Comparison of ENCODE assay signal across 8 cellular contexts in genomic region chr22:50191041-50191740, GRCh38. TPM values are rescaled to one million over a fixed set of nuclear protein-coding genes. Genes with fewer than 3 reads are reported as not detected.
DNase-seq lines count a peak whose midpoint lies in the region; ATAC-seq and TF ChIP-seq lines count a peak whose summit lies in the region.

No MANE protein-coding gene starts in this region.

- H3K9me3 ChIP-seq in OCI-LY7 (ENCODE audit: low read length) = no peaks in the 10 kb centered on the region

- H3K36me3 Mint-ChIP-seq in activated T-helper 2 cell treated with anti-CD3 and anti-CD28 coated beads, Interferon-gamma antibody, Interleukin-2, Interleukin-4, amounts not matched to agents 10 μg/mL and 5 μg/mL and 100 μg/mL, durations not matched to agents 14 hours and 24 hours and 36 hours (ENCODE audit: low read depth) = peaks cover 24% of the 10 kb centered on the region
- no peaks in the 10 kb centered on the region for H3K36me3 Mint-ChIP-seq in osteocyte (ENCODE audit: unreplicated experiment)

- no peaks in the 10 kb centered on the region for H3K27me3 Mint-ChIP-seq in activated T-helper 2 cell treated with anti-CD3 and anti-CD28 coated beads, Interferon-gamma antibody, Interleukin-2, Interleukin-4, amounts not matched to agents 10 μg/mL and 5 μg/mL and 100 μg/mL, durations not matched to agents 14 hours and 24 hours and 36 hours (ENCODE audit: low read depth)
- no peaks in the 10 kb centered on the region for H3K27me3 Mint-ChIP-seq in osteocyte (ENCODE audit: unreplicated experiment)

- H3K36me3 ChIP-seq in OCI-LY7 (ENCODE audit: insufficient read depth, low read length) = peaks cover 56% of the 10 kb centered on the region

- peak overlapping the region; percentile 96 for H3K4me2 ChIP-seq in OCI-LY7 (ENCODE audit: low read length)

- DNase-seq in OCI-LY7 (ENCODE audit: low spot score) (peak; percentile 94), left cardiac atrium (peak; percentile 56), osteocyte (ENCODE audit: extremely low spot score, unreplicated experiment) (no peak), COR-L47 (lab: John Stamatoyannopoulos, UW) (no peak), DMS53 (lab: John Stamatoyannopoulos, UW) (no peak)
- DNase-seq in activated T-helper 2 cell treated with anti-CD3 and anti-CD28 coated beads, Interferon-gamma antibody, Interleukin-2, Interleukin-4, amounts not matched to agents 10 μg/mL and 5 μg/mL and 100 μg/mL, durations not matched to agents 14 hours and 24 hours and 36 hours (ENCODE audit: low spot score) = peak; percentile 70
- peak; percentile 45 to 52 for DNase-seq in stimulated activated CD4-positive, alpha-beta T cell treated with anti-CD3 and anti-CD28 coated beads, Interleukin-2, amount 100 ng/mL, for 48 hours

- CTCF ChIA-PET in OCI-LY7 (lab: Charles Lee; ENCODE audit: unreplicated experiment) = no interaction called here

- POLR2A ChIA-PET in OCI-LY7 (lab: Charles Lee) = interaction anchor here (0.9 to 1.7 kb wide), 2 partner anchors 17 to 70 kb away, joined by 6 to 7 read pairs; partner anchors contain the start of gene MAPK12

- no peaks in the 10 kb centered on the region for H3K9me3 Mint-ChIP-seq in activated T-helper 2 cell treated with anti-CD3 and anti-CD28 coated beads, Interferon-gamma antibody, Interleukin-2, Interleukin-4, amounts not matched to agents 10 μg/mL and 5 μg/mL and 100 μg/mL, durations not matched to agents 14 hours and 24 hours and 36 hours
- no peaks in the 10 kb centered on the region for H3K9me3 Mint-ChIP-seq in osteocyte (ENCODE audit: unreplicated experiment)

- H3K27ac ChIP-seq in OCI-LY7 (ENCODE audit: low read depth, low read length, poor library complexity, severe bottlenecking) = peak overlapping the region; percentile 99

- H3K4me3 ChIP-seq in OCI-LY7 (ENCODE audit: low read depth, low read length, poor library complexity, severe bottlenecking) = peak overlapping the region; percentile 68

- H3K27ac Mint-ChIP-seq in activated T-helper 2 cell treated with anti-CD3 and anti-CD28 coated beads, Interferon-gamma antibody, Interleukin-2, Interleukin-4, amounts not matched to agents 10 μg/mL and 5 μg/mL and 100 μg/mL, durations not matched to agents 14 hours and 24 hours and 36 hours = peak overlapping the region; percentile 95
- no peak overlapping the region for H3K27ac Mint-ChIP-seq in osteocyte (ENCODE audit: unreplicated experiment)

- intact Hi-C loops in OCI-LY7 (cut with micrococcal nuclease; ENCODE audit: unreplicated experiment) = loop anchor here (2.0 to 5.0 kb wide), 4 partner anchors 90 to 281 kb away; no protein-coding TSS in a partner anchor
- intact Hi-C loops in activated T-helper 2 cell treated with anti-CD3 and anti-CD28 coated beads, Interferon-gamma antibody, Interleukin-2, Interleukin-4, amounts not matched to agents 10 μg/mL and 5 μg/mL and 100 μg/mL, durations not matched to agents 14 hours and 24 hours and 36 hours (cut with micrococcal nuclease) = loop anchor here (1.0 to 5.0 kb wide), 2 partner anchors 9 to 259 kb away; no protein-coding TSS in a partner anchor
- intact Hi-C loops in left cardiac atrium (cut with DNase I) = no loop called here

- H3K4me3 Mint-ChIP-seq in activated T-helper 2 cell treated with anti-CD3 and anti-CD28 coated beads, Interferon-gamma antibody, Interleukin-2, Interleukin-4, amounts not matched to agents 10 μg/mL and 5 μg/mL and 100 μg/mL, durations not matched to agents 14 hours and 24 hours and 36 hours (ENCODE audit: low read depth) = peak overlapping the region; percentile 84
- no peak overlapping the region for H3K4me3 Mint-ChIP-seq in osteocyte (ENCODE audit: unreplicated experiment)

- peaks cover 45% of the 10 kb centered on the region for H3K79me2 ChIP-seq in OCI-LY7 (ENCODE audit: insufficient read depth, low read depth, low read length)

- TF ChIP-seq CTCF in OCI-LY7 (conservative IDR thresholded peaks at IDR 0.05; ENCODE audit: low read length) = no peak
- no peak for TF ChIP-seq CTCF in osteocyte (IDR thresholded peaks at IDR 0.05)

- H4K20me1 ChIP-seq in OCI-LY7 (ENCODE audit: insufficient read depth, low read length) = no peaks in the 10 kb centered on the region

- no peaks in the 10 kb centered on the region for H3K9me2 ChIP-seq in OCI-LY7 (ENCODE audit: insufficient read depth, low read length)

- ATAC-seq in GM19452 (IDR thresholded peaks at IDR 0.05; ENCODE audit: unreplicated experiment) (peak; percentile 31), left cardiac atrium (peak; percentile 1 to 20)

- H2AFZ ChIP-seq in OCI-LY7 (ENCODE audit: low read length) = no peak overlapping the region

- no TSS peak for BruUV-seq in OCI-LY7 (replicated peaks; lab: Mats Ljungman, UMichigan)

- H3K4me1 ChIP-seq in OCI-LY7 (ENCODE audit: insufficient read depth, low read length, poor library complexity, severe bottlenecking) = peaks cover 73% of the 10 kb centered on the region

- H3K4me1 Mint-ChIP-seq in activated T-helper 2 cell treated with anti-CD3 and anti-CD28 coated beads, Interferon-gamma antibody, Interleukin-2, Interleukin-4, amounts not matched to agents 10 μg/mL and 5 μg/mL and 100 μg/mL, durations not matched to agents 14 hours and 24 hours and 36 hours (ENCODE audit: low read depth) = peaks cover 29% of the 10 kb centered on the region
- peaks cover 22% of the 10 kb centered on the region for H3K4me1 Mint-ChIP-seq in osteocyte (ENCODE audit: unreplicated experiment)

RNA-seq across cellular contexts. Expression of gene TRABD, which starts 5.5 kb away (rescaled TPM):
- total RNA-seq in OCI-LY7 (2014; rRNA removed; shearing (Covaris generic)) = 111 and 126 TPM in 2 replicates
- 119 and 128 TPM in 2 replicates for total RNA-seq in OCI-LY7 (2022)
- total RNA-seq in activated T-helper 2 cell treated with anti-CD3 and anti-CD28 coated beads, Interferon-gamma antibody, Interleukin-2, Interleukin-4, amounts not matched to agents 10 μg/mL and 5 μg/mL and 100 μg/mL, durations not matched to agents 14 hours and 24 hours and 36 hours = 104 and 109 TPM in 2 replicates
- total RNA-seq in left cardiac atrium = 10 to 100 TPM; 19.6 to 26.1 TPM
- total RNA-seq in osteocyte = 24.3 and 25.9 TPM in 2 replicates

RNA-seq across cellular contexts. Expression of gene SELENOO, which starts 9.6 kb away (rescaled TPM):
- 43.7 and 44.2 TPM in 2 replicates for total RNA-seq in OCI-LY7 (2014; rRNA removed; shearing (Covaris generic))
- total RNA-seq in OCI-LY7 (2022) (34.0 and 40.2 TPM in 2 replicates), left cardiac atrium (10 to 100 TPM; 11.7 to 15.0 TPM), osteocyte (23.9 and 25.0 TPM in 2 replicates)
- 26.3 and 26.4 TPM in 2 replicates for total RNA-seq in activated T-helper 2 cell treated with anti-CD3 and anti-CD28 coated beads, Interferon-gamma antibody, Interleukin-2, Interleukin-4, amounts not matched to agents 10 μg/mL and 5 μg/mL and 100 μg/mL, durations not matched to agents 14 hours and 24 hours and 36 hours

RNA-seq across cellular contexts. Expression of gene PANX2, which starts 20.7 kb away (rescaled TPM):
- not detected in 2 replicates for total RNA-seq in OCI-LY7 (2014; rRNA removed; shearing (Covaris generic))
- not detected in 2 replicates for total RNA-seq in OCI-LY7 (2022)
- total RNA-seq in activated T-helper 2 cell treated with anti-CD3 and anti-CD28 coated beads, Interferon-gamma antibody, Interleukin-2, Interleukin-4, amounts not matched to agents 10 μg/mL and 5 μg/mL and 100 μg/mL, durations not matched to agents 14 hours and 24 hours and 36 hours = 2.4 and 2.8 TPM in 2 replicates
- total RNA-seq in left cardiac atrium = 1 to 10 TPM in 1 of 2 donors, under 1 TPM in 1; 0.89 to 1.1 TPM
- 1.5 and 1.6 TPM in 2 replicates for total RNA-seq in osteocyte

RNA-seq across cellular contexts. Expression of gene TUBGCP6, which starts 53.6 kb away (rescaled TPM):
- total RNA-seq in OCI-LY7 (2014; rRNA removed; shearing (Covaris generic)) = 52.8 and 57.7 TPM in 2 replicates
- 63.2 and 68.8 TPM in 2 replicates for total RNA-seq in OCI-LY7 (2022)
- total RNA-seq in activated T-helper 2 cell treated with anti-CD3 and anti-CD28 coated beads, Interferon-gamma antibody, Interleukin-2, Interleukin-4, amounts not matched to agents 10 μg/mL and 5 μg/mL and 100 μg/mL, durations not matched to agents 14 hours and 24 hours and 36 hours = 48.8 and 49.6 TPM in 2 replicates
- 10 to 100 TPM; 20.4 to 22.0 TPM for total RNA-seq in left cardiac atrium
- total RNA-seq in osteocyte = 52.5 and 55.7 TPM in 2 replicates

RNA-seq across cellular contexts. Expression of gene HDAC10, which starts 59.9 kb away (rescaled TPM):
- total RNA-seq in OCI-LY7 (2014; rRNA removed; shearing (Covaris generic)) = 47.4 and 49.4 TPM in 2 replicates
- total RNA-seq in OCI-LY7 (2022) (74.6 and 74.9 TPM in 2 replicates), left cardiac atrium (10 to 100 TPM; 11.2 to 14.2 TPM), osteocyte (37.7 and 38.3 TPM in 2 replicates)
- total RNA-seq in activated T-helper 2 cell treated with anti-CD3 and anti-CD28 coated beads, Interferon-gamma antibody, Interleukin-2, Interleukin-4, amounts not matched to agents 10 μg/mL and 5 μg/mL and 100 μg/mL, durations not matched to agents 14 hours and 24 hours and 36 hours = 60.0 and 62.9 TPM in 2 replicates

Comparison
In these comparisons a context has a peak if more than half of its experiments do, and no peak if none do; other contexts are left out.
1. DNase-seq: peak in OCI-LY7 (single experiment), activated T-helper 2 cell treated with anti-CD3 and anti-CD28 coated beads, Interferon-gamma antibody, Interleukin-2, Interleukin-4, amounts not matched to agents 10 μg/mL and 5 μg/mL and 100 μg/mL, durations not matched to agents 14 hours and 24 hours and 36 hours (single experiment), left cardiac atrium (single experiment) and stimulated activated CD4-positive, alpha-beta T cell treated with anti-CD3 and anti-CD28 coated beads, Interleukin-2, amount 100 ng/mL, for 48 hours (2 of 2); none in osteocyte (single experiment), COR-L47 (single experiment) and DMS53 (single experiment).
2. intact Hi-C loops: an anchor here in OCI-LY7 (2.0 to 5.0 kb wide) and activated T-helper 2 cell treated with anti-CD3 and anti-CD28 coated beads, Interferon-gamma antibody, Interleukin-2, Interleukin-4, amounts not matched to agents 10 μg/mL and 5 μg/mL and 100 μg/mL, durations not matched to agents 14 hours and 24 hours and 36 hours (1.0 to 5.0 kb wide); none called in left cardiac atrium.